Comparison of ENCODE assay signal across 1 cellular context in the genomic region with DNA sequence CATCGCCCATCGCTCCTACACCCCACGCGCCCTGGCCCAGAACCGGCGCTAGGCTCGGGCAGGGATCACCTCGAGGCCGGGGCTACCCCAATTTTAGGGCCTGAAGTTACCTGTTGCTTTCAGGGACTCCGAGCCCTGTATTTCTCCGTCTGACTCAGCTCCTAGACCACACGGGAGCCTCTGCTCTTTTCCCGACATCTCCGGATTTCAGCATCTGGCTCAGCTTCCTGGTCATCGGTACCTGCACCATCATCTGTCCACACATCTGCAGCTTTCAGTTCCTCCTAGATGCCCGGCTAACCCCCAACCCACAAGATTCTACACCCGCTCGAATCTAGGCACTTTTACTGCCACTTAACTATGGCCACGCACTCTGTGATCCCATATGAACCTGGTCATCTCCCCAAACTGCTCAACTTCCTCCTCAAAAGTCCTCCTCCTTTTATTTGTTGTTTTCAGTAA.
TF ChIP-seq lines count a peak whose summit lies in the region.

No MANE protein-coding gene starts in this region.

TF ChIP-seq in IMR-90, 13 proteins besides CTCF, POLR2A, EP300 and RAD21:
- TF ChIP-seq RCOR1 (IDR thresholded peaks at IDR 0.05; ENCODE audit: insufficient replicate concordance, low read length) (no peak), CEBPB (IDR thresholded peaks at IDR 0.05; ENCODE audit: low read depth, low read length) (no peak), MAFK (IDR thresholded peaks at IDR 0.05; ENCODE audit: low read depth, low read length) (no peak), MXI1 (IDR thresholded peaks at IDR 0.05; ENCODE audit: borderline replicate concordance, low read depth, low read length) (no peak), RFX5 (IDR thresholded peaks at IDR 0.05; ENCODE audit: low read depth, low read length) (no peak), FOS (IDR thresholded peaks at IDR 0.05; ENCODE audit: low read depth, low read length) (no peak), NFE2L2 (IDR thresholded peaks at IDR 0.05; ENCODE audit: low read depth, low read length) (no peak)
- TF ChIP-seq, protein P1, sequence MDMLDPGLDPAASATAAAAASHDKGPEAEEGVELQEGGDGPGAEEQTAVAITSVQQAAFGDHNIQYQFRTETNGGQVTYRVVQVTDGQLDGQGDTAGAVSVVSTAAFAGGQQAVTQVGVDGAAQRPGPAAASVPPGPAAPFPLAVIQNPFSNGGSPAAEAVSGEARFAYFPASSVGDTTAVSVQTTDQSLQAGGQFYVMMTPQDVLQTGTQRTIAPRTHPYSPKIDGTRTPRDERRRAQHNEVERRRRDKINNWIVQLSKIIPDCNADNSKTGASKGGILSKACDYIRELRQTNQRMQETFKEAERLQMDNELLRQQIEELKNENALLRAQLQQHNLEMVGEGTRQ (IDR thresholded peaks at IDR 0.05; ENCODE audit: low read depth, low read length): no peak
- TF ChIP-seq, protein P2, sequence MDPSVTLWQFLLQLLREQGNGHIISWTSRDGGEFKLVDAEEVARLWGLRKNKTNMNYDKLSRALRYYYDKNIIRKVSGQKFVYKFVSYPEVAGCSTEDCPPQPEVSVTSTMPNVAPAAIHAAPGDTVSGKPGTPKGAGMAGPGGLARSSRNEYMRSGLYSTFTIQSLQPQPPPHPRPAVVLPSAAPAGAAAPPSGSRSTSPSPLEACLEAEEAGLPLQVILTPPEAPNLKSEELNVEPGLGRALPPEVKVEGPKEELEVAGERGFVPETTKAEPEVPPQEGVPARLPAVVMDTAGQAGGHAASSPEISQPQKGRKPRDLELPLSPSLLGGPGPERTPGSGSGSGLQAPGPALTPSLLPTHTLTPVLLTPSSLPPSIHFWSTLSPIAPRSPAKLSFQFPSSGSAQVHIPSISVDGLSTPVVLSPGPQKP (IDR thresholded peaks at IDR 0.05; ENCODE audit: borderline replicate concordance, low read depth, low read length): no peak
